Comparison of ENCODE assay signal across 1 cellular context in the genomic region with DNA sequence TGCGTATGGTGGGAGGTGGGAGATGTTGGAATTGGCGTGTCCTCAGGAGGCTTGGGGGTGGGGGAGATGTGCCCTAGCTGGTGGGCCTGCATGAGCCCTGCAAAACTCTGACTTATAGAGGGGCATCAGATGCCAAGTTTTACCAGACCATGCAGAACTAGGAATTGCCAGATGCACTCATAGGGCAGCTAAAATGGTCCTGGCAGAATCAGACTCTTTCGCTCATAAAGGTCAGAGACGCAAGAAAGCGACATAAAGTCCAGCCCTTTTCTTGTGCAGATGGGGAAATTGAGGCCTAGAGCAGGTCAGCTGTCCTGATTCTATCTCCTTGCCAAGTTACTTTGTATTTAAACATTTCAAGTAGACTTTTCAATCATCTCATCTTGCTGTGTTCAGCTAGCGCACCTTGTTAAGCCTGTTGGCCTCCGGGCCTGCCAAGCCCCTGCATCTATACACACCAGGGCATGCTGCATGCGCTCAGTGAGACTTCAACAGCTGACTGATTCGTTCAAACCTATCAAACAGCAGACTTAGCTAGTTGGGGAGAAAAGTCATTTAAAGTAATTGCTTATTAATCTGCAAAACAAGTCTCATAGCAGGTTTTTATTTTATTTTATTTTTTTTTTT.
TF ChIP-seq lines count a peak whose summit lies in the region.

No MANE protein-coding gene starts in this region.

TF ChIP-seq in K562, 482 proteins besides CTCF, POLR2A, EP300 and RAD21:
- 0 out of 2 replicates have a peak, but pooled peaks have one; percentile 1 for TF ChIP-seq NFRKB (IDR thresholded peaks at IDR 0.05; ENCODE audit: low read depth)
- TF ChIP-seq CC2D1A (IDR thresholded peaks at IDR 0.05): peak; percentile 3; the same call in 1 of the 2 replicates
- TF ChIP-seq SMARCA5 (IDR thresholded peaks at IDR 0.05): peak; percentile 31; the same call in 1 of the 2 replicates
- TF ChIP-seq, protein P1, sequence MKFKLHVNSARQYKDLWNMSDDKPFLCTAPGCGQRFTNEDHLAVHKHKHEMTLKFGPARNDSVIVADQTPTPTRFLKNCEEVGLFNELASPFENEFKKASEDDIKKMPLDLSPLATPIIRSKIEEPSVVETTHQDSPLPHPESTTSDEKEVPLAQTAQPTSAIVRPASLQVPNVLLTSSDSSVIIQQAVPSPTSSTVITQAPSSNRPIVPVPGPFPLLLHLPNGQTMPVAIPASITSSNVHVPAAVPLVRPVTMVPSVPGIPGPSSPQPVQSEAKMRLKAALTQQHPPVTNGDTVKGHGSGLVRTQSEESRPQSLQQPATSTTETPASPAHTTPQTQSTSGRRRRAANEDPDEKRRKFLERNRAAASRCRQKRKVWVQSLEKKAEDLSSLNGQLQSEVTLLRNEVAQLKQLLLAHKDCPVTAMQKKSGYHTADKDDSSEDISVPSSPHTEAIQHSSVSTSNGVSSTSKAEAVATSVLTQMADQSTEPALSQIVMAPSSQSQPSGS (CRISPR knock-in tag; IDR thresholded peaks at IDR 0.05): no peak
- TF ChIP-seq SMAD3 (CRISPR knock-in tag; conservative IDR thresholded peaks at IDR 0.05): no peak
